ENCODE assay signal across 21 cellular contexts in the genomic region with DNA sequence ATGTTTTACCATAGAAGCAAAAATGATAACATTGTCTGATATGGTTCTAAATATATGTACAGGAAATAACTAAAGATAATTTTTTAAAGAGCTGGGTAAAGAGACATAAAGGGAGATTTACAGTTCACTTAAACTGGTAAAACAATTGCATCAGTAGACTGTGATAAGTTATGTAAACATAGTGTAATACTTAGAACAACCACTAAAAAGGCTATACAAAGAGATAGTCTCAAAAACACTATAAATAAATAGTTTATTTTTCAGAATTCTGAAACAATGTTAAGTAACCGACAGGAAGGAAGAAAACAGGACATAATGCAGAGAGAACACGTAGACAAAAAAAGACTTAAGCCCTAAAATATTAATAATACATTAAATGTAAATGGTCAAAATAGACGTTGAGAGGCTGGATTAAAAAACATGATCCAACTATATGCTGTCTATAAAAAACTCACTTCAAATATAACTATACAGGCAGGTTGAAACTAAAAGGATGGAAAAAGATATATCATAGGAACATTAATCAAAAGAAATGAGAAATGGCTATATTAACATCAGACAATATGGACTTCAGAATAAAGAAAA. TPM values are rescaled to one million over a fixed set of nuclear protein-coding genes. Genes with fewer than 3 reads are reported as not detected.
DNase-seq lines count a peak whose midpoint lies in the region; ATAC-seq and TF ChIP-seq lines count a peak whose summit lies in the region.
"Had no signal": no experiment of that assay in that cellular context is flagged by ENCODE, and none has a peak within 500 bp of the region (broad histone marks: within the 10 kb centered on the region; RNA-seq: fewer than 3 reads in every experiment).

No MANE protein-coding gene starts in this region.

- H2AK5ac ChIP-seq in IMR-90 (ENCODE audit: low read depth, low read length) = no peak overlapping the region
- no peak overlapping the region for H2AK5ac ChIP-seq in mesenchymal stem cell (ENCODE audit: low read length, severe bottlenecking)

- no peak overlapping the region for H4K91ac ChIP-seq in IMR-90 (ENCODE audit: insufficient read depth, low read depth, low read length)
- no peak overlapping the region for H4K91ac ChIP-seq in mesenchymal stem cell (ENCODE audit: low read length)

- no peak for TF ChIP-seq POLR2A in IMR-90 (IDR thresholded peaks at IDR 0.05; ENCODE audit: low read depth, low read length)

- POLR2A ChIA-PET in IMR-90 (lab: Charles Lee; ENCODE audit: unreplicated experiment) = no interaction called here

- no peak overlapping the region for H2AK9ac ChIP-seq in IMR-90 (replicated peaks; ENCODE audit: low read depth, low read length, poor library complexity)

- H4K5ac ChIP-seq in IMR-90 (ENCODE audit: low read depth, low read length) = no peak overlapping the region

- H3K18ac ChIP-seq in IMR-90 (ENCODE audit: low read depth, low read length) = no peak overlapping the region
- no peak overlapping the region for H3K18ac ChIP-seq in mesenchymal stem cell (ENCODE audit: low read depth in 1 of 2, low read length in 2 of 2)

- no peak overlapping the region for H3K56ac ChIP-seq in IMR-90 (ENCODE audit: extremely low read depth, insufficient read depth, low read length)

- BruUV-seq in IMR-90 (replicated peaks; lab: Mats Ljungman, UMichigan) = no TSS peak

- H3K27ac ChIP-seq in IMR-90 (ENCODE audit: insufficient read depth, low read length) (no peak overlapping the region), endodermal cell (ENCODE audit: low read depth, low read length) (no peak overlapping the region), mesenchymal stem cell (ENCODE audit: low read length, poor library complexity, severe bottlenecking) (no peak overlapping the region)
- H3K27ac ChIP-seq: BLaER1 had no signal

- H3K4me1 Mint-ChIP-seq in endodermal cell (no peaks in the 10 kb centered on the region), type B pancreatic cell (ENCODE audit: unreplicated experiment) (no peaks in the 10 kb centered on the region)
- H3K4me1 Mint-ChIP-seq: CD4-positive, alpha-beta memory T cell had no signal

- no peak overlapping the region for H3K14ac ChIP-seq in IMR-90 (replicated peaks; ENCODE audit: low read depth, low read length)
- no peak overlapping the region for H3K14ac ChIP-seq in mesenchymal stem cell (ENCODE audit: low read length in 2 of 2)

- no CpG with 5 or more reads among the region's 3 CpGs for WGBS in IMR-90 (ENCODE audit: extremely low coverage in 2 of 2, insufficient read length in 1 of 2), 2 experiments
- WGBS in endodermal cell (ENCODE audit: insufficient coverage in 1 of 2, insufficient read length in 1 of 2), 2 experiments = no CpG with 5 or more reads among the region's 3 CpGs
- WGBS in mesenchymal stem cell = no CpG with 5 or more reads among the region's 3 CpGs

- ATAC-seq in IMR-90 (ENCODE audit: low read depth) (no peak), HG03025 (IDR thresholded peaks at IDR 0.05; ENCODE audit: low FRiP score, unreplicated experiment) (no peak)
- ATAC-seq: Panc1, SK-N-SH treated with all-trans-retinoic acid at 6 μM for 48 hours had no signal

- no peak overlapping the region for H2AFZ ChIP-seq in IMR-90 (replicated peaks; ENCODE audit: low read length, poor library complexity)
- H2AFZ ChIP-seq in mesenchymal stem cell (ENCODE audit: low read depth, low read length) = no peak overlapping the region

- no peak overlapping the region for H3K23ac ChIP-seq in IMR-90 (ENCODE audit: low read depth, low read length)
- H3K23ac ChIP-seq in mesenchymal stem cell (ENCODE audit: low read length in 2 of 2) = no peak overlapping the region

- no peaks in the 10 kb centered on the region for H3K36me3 Mint-ChIP-seq in endodermal cell (ENCODE audit: low read depth)
- H3K36me3 Mint-ChIP-seq in type B pancreatic cell = no peaks in the 10 kb centered on the region

- H3K36me3 ChIP-seq in IMR-90 (ENCODE audit: control insufficient read depth, insufficient read depth, low read length) (no peaks in the 10 kb centered on the region), endodermal cell (ENCODE audit: control insufficient read depth, insufficient read depth, low read length) (no peaks in the 10 kb centered on the region), mesenchymal stem cell (ENCODE audit: control insufficient read depth in 1 of 2, insufficient read depth in 2 of 2, low read depth in 1 of 2, low read length in 2 of 2) (no peaks in the 10 kb centered on the region)
- H3K36me3 ChIP-seq: BLaER1 had no signal

- H3K9me3 Mint-ChIP-seq in endodermal cell (peaks cover 13% of the 10 kb centered on the region), type B pancreatic cell (peaks cover 11% of the 10 kb centered on the region)

- DNase-seq in IMR-90 = no peak
- DNase-seq in endodermal cell = no peak
- peak; percentile 24 for DNase-seq in mesenchymal stem cell
- DNase-seq in type B pancreatic cell (ENCODE audit: extremely low spot score, unreplicated experiment) = no peak
- no peak for DNase-seq in ecto neural progenitor cell (ENCODE audit: low spot score)
- no peak for DNase-seq in RKO (ENCODE audit: low spot score)
- DNase-seq: Caco-2; CD4-positive, alpha-beta memory T cell; DMS 273 treated with DMSO at 0.1 percent for 48 hours; KBM-7; NCI-H1092; NCI-H1436; NCI-H2029; NCI-H226; NCI-H510A treated with DMSO at 0.1 percent for 48 hours; NCI-H774; NK-92 treated with Interleukin-12 subunit alpha and Interleukin-12 subunit beta, amount 100 ng/mL, for 24 hours had no signal

- no peak overlapping the region for H2BK12ac ChIP-seq in mesenchymal stem cell (ENCODE audit: low read length in 2 of 2)

- H3K27me3 ChIP-seq in IMR-90 (ENCODE audit: control insufficient read depth, insufficient read depth, low read length) (no peaks in the 10 kb centered on the region), endodermal cell (ENCODE audit: control insufficient read depth, insufficient read depth, low read length, poor library complexity, severe bottlenecking) (no peaks in the 10 kb centered on the region), mesenchymal stem cell (ENCODE audit: control insufficient read depth in 1 of 2, insufficient read depth in 1 of 2, low read length in 2 of 2) (no peaks in the 10 kb centered on the region)
- H3K27me3 ChIP-seq: BLaER1 had no signal

- no peak overlapping the region for H3K4me2 ChIP-seq in IMR-90 (ENCODE audit: low read depth, low read length)
- H3K4me2 ChIP-seq in mesenchymal stem cell (ENCODE audit: low read length, poor library complexity, severe bottlenecking) = no peak overlapping the region
- H3K4me2 ChIP-seq: BLaER1 had no signal

- H2BK5ac ChIP-seq in IMR-90 (ENCODE audit: low read depth, low read length, poor library complexity, severe bottlenecking) = no peak overlapping the region
- H2BK5ac ChIP-seq in mesenchymal stem cell (ENCODE audit: low read depth, low read length, poor library complexity, severe bottlenecking) = no peak overlapping the region

- 0 out of 2 replicates have a peak, but pooled peaks have one; percentile 9 for TF ChIP-seq CTCF in IMR-90 (conservative IDR thresholded peaks at IDR 0.05; ENCODE audit: low read depth, low read length)
- peak; percentile 53 for TF ChIP-seq CTCF in endodermal cell (conservative IDR thresholded peaks at IDR 0.05)
- TF ChIP-seq CTCF in type B pancreatic cell (conservative IDR thresholded peaks at IDR 0.05) = peak; percentile 61

- H4K8ac ChIP-seq in IMR-90 (ENCODE audit: low read depth in 2 of 2, low read length in 2 of 2) (no peak overlapping the region), mesenchymal stem cell (ENCODE audit: low read length) (no peak overlapping the region)

- no peaks in the 10 kb centered on the region for H3K4me1 ChIP-seq in IMR-90 (ENCODE audit: control insufficient read depth, insufficient read depth, low read length)
- H3K4me1 ChIP-seq in endodermal cell (ENCODE audit: control insufficient read depth, insufficient read depth, low read length) = no peaks in the 10 kb centered on the region
- no peaks in the 10 kb centered on the region for H3K4me1 ChIP-seq in mesenchymal stem cell (ENCODE audit: control insufficient read depth, insufficient read depth, low read depth, low read length)
- H3K4me1 ChIP-seq: BLaER1, Caco-2 had no signal

- H2BK15ac ChIP-seq in IMR-90 (ENCODE audit: low read depth, low read length) (no peak overlapping the region), mesenchymal stem cell (ENCODE audit: low read depth, poor library complexity, severe bottlenecking) (no peak overlapping the region)

- no peak for TF ChIP-seq RAD21 in IMR-90 (IDR thresholded peaks at IDR 0.05; ENCODE audit: low read length)

- H3K27ac Mint-ChIP-seq in endodermal cell = no peak overlapping the region
- no peak overlapping the region for H3K27ac Mint-ChIP-seq in type B pancreatic cell
- H3K27ac Mint-ChIP-seq: CD4-positive, alpha-beta memory T cell had no signal

- H3K9ac ChIP-seq in IMR-90 (ENCODE audit: low read depth, low read length) (no peak overlapping the region), endodermal cell (ENCODE audit: extremely low read depth, low read length, poor library complexity, severe bottlenecking) (no peak overlapping the region), mesenchymal stem cell (ENCODE audit: low read length) (no peak overlapping the region)
- H3K9ac ChIP-seq: BLaER1 had no signal

- H3K27me3 Mint-ChIP-seq in endodermal cell (ENCODE audit: insufficient read depth) (no peaks in the 10 kb centered on the region), type B pancreatic cell (no peaks in the 10 kb centered on the region)
- H3K27me3 Mint-ChIP-seq: CD4-positive, alpha-beta memory T cell had no signal

- H3K4me3 Mint-ChIP-seq in endodermal cell (no peak overlapping the region), type B pancreatic cell (no peak overlapping the region)

- in situ Hi-C loops in IMR-90 (cut with MboI; ENCODE audit: low sequenced_read_pairs) = no loop called here

- H3K4me3 ChIP-seq in IMR-90 (ENCODE audit: insufficient read depth, low read depth, low read length) (no peak overlapping the region), endodermal cell (ENCODE audit: low read length) (no peak overlapping the region), mesenchymal stem cell (ENCODE audit: insufficient read depth in 1 of 2, low read depth in 1 of 2, low read length in 2 of 2) (no peak overlapping the region)
- H3K4me3 ChIP-seq: BLaER1 had no signal

- H3K79me1 ChIP-seq in IMR-90 (ENCODE audit: low read depth in 1 of 2, low read length in 2 of 2) (no peaks in the 10 kb centered on the region), mesenchymal stem cell (replicated peaks; ENCODE audit: low read length, poor library complexity, severe bottlenecking) (no peaks in the 10 kb centered on the region)

- dilution Hi-C loops in IMR-90 (cut with HindIII; ENCODE audit: low sequenced_read_pairs, unreplicated experiment) = no loop called here

- CTCF ChIA-PET in IMR-90 (lab: Yijun Ruan, JAX) = no interaction called here

- H3K9me1 ChIP-seq in IMR-90 (ENCODE audit: insufficient read depth, low read length) = no peaks in the 10 kb centered on the region

- no peaks in the 10 kb centered on the region for H3K9me3 ChIP-seq in IMR-90 (ENCODE audit: control insufficient read depth, insufficient read depth, low read length)
- peaks cover 4% of the 10 kb centered on the region for H3K9me3 ChIP-seq in endodermal cell (ENCODE audit: control insufficient read depth, low read length)
- peaks cover 6% of the 10 kb centered on the region for H3K9me3 ChIP-seq in mesenchymal stem cell (ENCODE audit: control insufficient read depth, low read length)

- H3K4ac ChIP-seq in IMR-90 (ENCODE audit: low read depth, low read length) (no peak overlapping the region), mesenchymal stem cell (ENCODE audit: low read depth in 1 of 2, low read length in 2 of 2) (no peak overlapping the region)

- H2BK120ac ChIP-seq in IMR-90 (ENCODE audit: low read depth, low read length) (no peak overlapping the region), mesenchymal stem cell (ENCODE audit: low read depth, low read length) (no peak overlapping the region)

- intact Hi-C loops in IMR-90 (cut with micrococcal nuclease) = no loop called here

- no peak overlapping the region for H2BK20ac ChIP-seq in IMR-90 (ENCODE audit: low read depth, low read length)

- no peaks in the 10 kb centered on the region for H4K20me1 ChIP-seq in IMR-90 (ENCODE audit: insufficient read depth, low read length)
- H4K20me1 ChIP-seq: BLaER1 had no signal

RNA-seq across cellular contexts. Expression of gene ATXN1, which starts 32.7 kb away (rescaled TPM):
- 11.1 and 13.9 TPM in 2 replicates for total RNA-seq in IMR-90 (2012; rRNA removed)
- 7.3 and 9.7 TPM in 2 replicates for polyA plus RNA-seq in IMR-90 (2012; rRNA removed)
- 3.4 and 8.9 TPM in 2 replicates for polyA plus RNA-seq in IMR-90 (2012; cell fraction: cytosol; rRNA removed)
- 20.5 and 29.3 TPM in 2 replicates for polyA plus RNA-seq in IMR-90 (2012; cell fraction: nucleus; rRNA removed; ENCODE audit: low replicate concordance)
- 10 to 100 TPM; 10.4 to 15.9 TPM for total RNA-seq in endodermal cell
- polyA plus RNA-seq in endodermal cell (2013, experiment 1 of 2) = 4.0 TPM
- polyA plus RNA-seq in endodermal cell (2013, experiment 2 of 2) = 4.2 TPM
- 16.8 TPM for polyA plus RNA-seq in mesenchymal stem cell (2013, experiment 1 of 2)
- polyA plus RNA-seq in mesenchymal stem cell (2013, experiment 2 of 2) = 16.0 TPM
- total RNA-seq in type B pancreatic cell (ENCODE audit: low replicate concordance) = 33.7 and 35.1 TPM in 2 replicates

Comparison
In these comparisons a context has a peak if more than half of its experiments do, and no peak if none do; other contexts are left out.
1. CTCF ChIP-seq: peak in every context shown above with its lines; median percentile 61 in type B pancreatic cell; 53 in endodermal cell; 9 in IMR-90.